Comparison of ENCODE assay signal across 9 cellular contexts in the genomic region with DNA sequence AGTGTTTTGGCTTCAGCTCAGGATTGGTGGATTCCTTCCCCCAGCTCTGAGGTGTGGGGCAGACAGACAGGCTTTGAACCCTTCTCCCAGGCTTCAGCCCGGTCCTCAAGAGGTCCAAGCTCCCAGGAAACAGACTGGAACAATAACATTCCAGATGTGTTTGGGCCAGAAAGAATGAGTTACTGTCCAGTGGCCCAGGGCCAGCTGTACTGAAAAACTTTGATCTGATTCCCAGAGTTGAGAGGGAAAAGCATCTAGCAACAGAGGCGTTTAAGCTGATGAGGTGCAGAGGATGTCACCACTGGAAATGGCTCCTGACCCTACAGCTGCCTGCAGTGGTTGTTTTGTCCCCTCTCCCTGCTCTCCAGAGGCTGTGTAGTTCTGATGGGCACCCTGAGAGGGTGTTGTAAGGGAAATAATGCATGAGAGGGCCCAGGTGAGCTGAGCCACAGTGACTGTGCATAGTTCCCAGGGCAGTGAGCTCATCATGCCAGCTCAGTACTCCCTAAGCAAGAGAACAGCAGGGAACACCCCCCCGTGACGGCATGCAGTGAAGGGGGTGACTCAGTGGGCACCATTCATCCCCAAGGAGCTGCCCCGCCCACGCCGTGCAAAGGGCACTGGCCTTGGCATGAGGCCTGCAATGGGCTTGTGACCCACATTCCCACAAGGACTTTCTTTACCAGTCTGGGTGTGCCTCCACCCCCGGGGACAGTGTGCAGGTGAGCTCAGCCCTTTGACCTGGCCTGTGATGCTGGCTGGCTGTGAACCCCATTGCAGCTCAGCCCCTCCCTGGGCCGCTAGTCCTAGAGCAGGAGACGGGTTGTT. TPM values are rescaled to one million over a fixed set of nuclear protein-coding genes. Genes with fewer than 3 reads are reported as not detected.
DNase-seq lines count a peak whose midpoint lies in the region; ATAC-seq and TF ChIP-seq lines count a peak whose summit lies in the region.
"Had no signal": no experiment of that assay in that cellular context is flagged by ENCODE, and none has a peak within 500 bp of the region (broad histone marks: within the 10 kb centered on the region; RNA-seq: fewer than 3 reads in every experiment).

No MANE protein-coding gene starts in this region.

- H3K27ac ChIP-seq in fibroblast of lung (ENCODE audit: insufficient read depth, low read length) (peak overlapping the region; percentile 86), MM.1S (ENCODE audit: low read length) (no peak overlapping the region)

- H3K4me3 ChIP-seq in fibroblast of lung (replicated peaks in 1 of 4; ENCODE audit: control extremely low read depth in 1 of 4, insufficient read depth in 1 of 4, low read depth in 3 of 4, low read length in 4 of 4) (no peak overlapping the region), MM.1S (ENCODE audit: low read length) (no peak overlapping the region)

- H3K79me2 ChIP-seq in fibroblast of lung (ENCODE audit: control insufficient read depth, insufficient read depth, low read length) (no peaks in the 10 kb centered on the region), MM.1S (ENCODE audit: low read length) (peaks cover 18% of the 10 kb centered on the region)

- in situ Hi-C loops in Caki2 (cut with HindIII; ENCODE audit: low pct_unique_long_range_greater_than_20kb, low sequenced_read_pairs): no loop called here

- no peaks in the 10 kb centered on the region for H4K20me1 ChIP-seq in fibroblast of lung (ENCODE audit: control insufficient read depth, extremely low read depth, insufficient read depth, low read length)
- no peaks in the 10 kb centered on the region for H4K20me1 ChIP-seq in MM.1S (ENCODE audit: insufficient read depth, low read length)

- peak; percentile 99 for DNase-seq in Caki2 (ENCODE audit: low read depth)
- peak; percentile 77 for DNase-seq in RPMI7951 (ENCODE audit: low read depth)
- DNase-seq in fibroblast of lung (ENCODE audit: low read depth in 2 of 2): peak; percentile 77 to 89
- peak; percentile 54 for DNase-seq in pulmonary artery endothelial cell (ENCODE audit: low read depth, low spot score)
- no peak for DNase-seq in D341Med (ENCODE audit: low spot score)
- DNase-seq in stimulated activated CD4-positive, alpha-beta T cell treated with anti-CD3 and anti-CD28 coated beads, Interleukin-2, amount 100 ng/mL, for 24 hours: no peak
- no peak for DNase-seq in MM.1S
- DNase-seq: left ventricle myocardium superior had no signal

- no peaks in the 10 kb centered on the region for H3K27me3 ChIP-seq in fibroblast of lung (ENCODE audit: control insufficient read depth, insufficient read depth, low read length)
- no peaks in the 10 kb centered on the region for H3K27me3 ChIP-seq in MM.1S (replicated peaks; ENCODE audit: insufficient read depth, low read length)

- H3K36me3 ChIP-seq in fibroblast of lung (ENCODE audit: control insufficient read depth, insufficient read depth, low read length) (peaks cover 23% of the 10 kb centered on the region), MM.1S (replicated peaks; ENCODE audit: insufficient read depth, low read length) (peaks cover 4% of the 10 kb centered on the region; the same call in 1 of the 2 replicates)

- ATAC-seq in activated CD4-positive, CD25-positive, alpha-beta regulatory T cell treated with anti-CD3 and anti-CD28 coated beads, Interleukin-2, amount 50 U/mL, for 24 hours: no peak
- ATAC-seq: left ventricle myocardium superior had no signal

- H3K9me2 ChIP-seq in MM.1S (replicated peaks; ENCODE audit: insufficient read depth, low read length): no peaks in the 10 kb centered on the region

- H3K9me3 ChIP-seq in fibroblast of lung (ENCODE audit: control insufficient read depth, insufficient read depth, low read depth, low read length) (no peaks in the 10 kb centered on the region), MM.1S (replicated peaks; ENCODE audit: insufficient read depth, low read length) (no peaks in the 10 kb centered on the region)

- no peak overlapping the region for H2AFZ ChIP-seq in fibroblast of lung (ENCODE audit: low read length)
- no peak overlapping the region for H2AFZ ChIP-seq in MM.1S (ENCODE audit: low read length)

- H3K9ac ChIP-seq in fibroblast of lung (ENCODE audit: insufficient read depth, low read length) (no peak overlapping the region), MM.1S (ENCODE audit: low read length) (no peak overlapping the region)

- H3K4me2 ChIP-seq in fibroblast of lung (ENCODE audit: extremely low read depth, insufficient read depth, low read length): no peak overlapping the region
- H3K4me2 ChIP-seq in MM.1S (ENCODE audit: low read depth, low read length): no peak overlapping the region

- H3F3A ChIP-seq in MM.1S (ENCODE audit: insufficient read depth, low read length): no peaks in the 10 kb centered on the region

- H3K4me1 ChIP-seq in fibroblast of lung (ENCODE audit: control insufficient read depth, extremely low read depth, insufficient read depth, low read length) (peaks cover 17% of the 10 kb centered on the region), MM.1S (ENCODE audit: low read length) (no peaks in the 10 kb centered on the region)

- TF ChIP-seq CTCF in fibroblast of lung (conservative IDR thresholded peaks at IDR 0.05 in 1 of 2, IDR thresholded peaks at IDR 0.05 in 1 of 2; ENCODE audit: low read depth in 1 of 2, low read length in 2 of 2) (no peak), MM.1S (IDR thresholded peaks at IDR 0.05; ENCODE audit: low read length) (no peak)

RNA-seq across cellular contexts. Expression of gene SFN, which starts 13.8 kb away (rescaled TPM):
- 211 and 262 TPM in 2 replicates for total RNA-seq in Caki2 (2014; rRNA removed; shearing (Covaris generic); ENCODE audit: low replicate concordance)
- total RNA-seq in RPMI7951 (2014; rRNA removed; shearing (Covaris generic)): not detected in 2 replicates
- total RNA-seq in fibroblast of lung (under 0.01 TPM in 1 of 2 replicates, not detected in the other), pulmonary artery endothelial cell (0.13 and 0.42 TPM in 2 replicates)
- 0.19 and 0.34 TPM in 2 replicates for polyA plus RNA-seq in fibroblast of lung
- polyA plus RNA-seq in fibroblast of lung (2012): 0.16 and 0.55 TPM in 2 replicates
- 1.3 TPM in 1 of 2 replicates, not detected in the other for polyA minus RNA-seq in fibroblast of lung (ENCODE audit: low replicate concordance)
- total RNA-seq: left ventricle myocardium superior had no signal

RNA-seq across cellular contexts. Expression of gene ZDHHC18, which starts 22.7 kb away (rescaled TPM):
- 17.4 and 23.5 TPM in 2 replicates for total RNA-seq in Caki2 (2014; rRNA removed; shearing (Covaris generic); ENCODE audit: low replicate concordance)
- 11.1 and 20.8 TPM in 2 replicates for total RNA-seq in RPMI7951 (2014; rRNA removed; shearing (Covaris generic))
- total RNA-seq in fibroblast of lung (4.6 and 6.3 TPM in 2 replicates), pulmonary artery endothelial cell (6.5 and 12.9 TPM in 2 replicates)
- 16.9 and 22.3 TPM in 2 replicates for polyA plus RNA-seq in fibroblast of lung
- polyA plus RNA-seq in fibroblast of lung (2012): 14.3 and 18.7 TPM in 2 replicates
- 56.9 and 116 TPM in 2 replicates for polyA minus RNA-seq in fibroblast of lung (ENCODE audit: low replicate concordance)

RNA-seq across cellular contexts. Expression of gene GPN2, which starts 40.9 kb away (rescaled TPM):
- total RNA-seq in Caki2 (2014; rRNA removed; shearing (Covaris generic); ENCODE audit: low replicate concordance): 16.1 and 16.9 TPM in 2 replicates
- total RNA-seq in RPMI7951 (2014; rRNA removed; shearing (Covaris generic)): 9.4 and 20.4 TPM in 2 replicates
- total RNA-seq in fibroblast of lung (9.0 and 12.2 TPM in 2 replicates), pulmonary artery endothelial cell (12.4 and 21.5 TPM in 2 replicates)
- 21.5 and 32.6 TPM in 2 replicates for polyA plus RNA-seq in fibroblast of lung
- 22.0 and 35.1 TPM in 2 replicates for polyA plus RNA-seq in fibroblast of lung (2012)
- 76.8 and 96.2 TPM in 2 replicates for polyA minus RNA-seq in fibroblast of lung (ENCODE audit: low replicate concordance)

RNA-seq across cellular contexts. Expression of gene GPATCH3, which starts 51.1 kb away (rescaled TPM):
- total RNA-seq in Caki2 (2014; rRNA removed; shearing (Covaris generic); ENCODE audit: low replicate concordance): 13.0 and 17.3 TPM in 2 replicates
- 4.7 and 5.7 TPM in 2 replicates for total RNA-seq in RPMI7951 (2014; rRNA removed; shearing (Covaris generic))
- total RNA-seq in fibroblast of lung: 10.8 and 11.4 TPM in 2 replicates
- polyA plus RNA-seq in fibroblast of lung: 4.9 and 5.1 TPM in 2 replicates
- polyA plus RNA-seq in fibroblast of lung (2012): 7.3 and 7.6 TPM in 2 replicates
- 3.5 and 6.4 TPM in 2 replicates for polyA minus RNA-seq in fibroblast of lung (ENCODE audit: low replicate concordance)
- total RNA-seq in pulmonary artery endothelial cell: 12.6 and 14.4 TPM in 2 replicates

Comparison
In these comparisons a context has a peak if more than half of its experiments do, and no peak if none do; other contexts are left out.
1. DNase-seq: peak in Caki2 (single experiment), RPMI7951 (single experiment), fibroblast of lung (2 of 2) and pulmonary artery endothelial cell (single experiment); none in D341Med (single experiment), stimulated activated CD4-positive, alpha-beta T cell treated with anti-CD3 and anti-CD28 coated beads, Interleukin-2, amount 100 ng/mL, for 24 hours (0 of 2) and MM.1S (single experiment).
2. RNA of gene SFN, which starts 13.8 kb away (total RNA-seq): 211 to 262 TPM in Caki2; 0.13 to 0.42 TPM in pulmonary artery endothelial cell, not detected in RPMI7951 and under 0.01 TPM in fibroblast of lung; every median in the first group is over 100 times any median in the second.